ENCODE assay signal across 3 cellular contexts in the genomic region with DNA sequence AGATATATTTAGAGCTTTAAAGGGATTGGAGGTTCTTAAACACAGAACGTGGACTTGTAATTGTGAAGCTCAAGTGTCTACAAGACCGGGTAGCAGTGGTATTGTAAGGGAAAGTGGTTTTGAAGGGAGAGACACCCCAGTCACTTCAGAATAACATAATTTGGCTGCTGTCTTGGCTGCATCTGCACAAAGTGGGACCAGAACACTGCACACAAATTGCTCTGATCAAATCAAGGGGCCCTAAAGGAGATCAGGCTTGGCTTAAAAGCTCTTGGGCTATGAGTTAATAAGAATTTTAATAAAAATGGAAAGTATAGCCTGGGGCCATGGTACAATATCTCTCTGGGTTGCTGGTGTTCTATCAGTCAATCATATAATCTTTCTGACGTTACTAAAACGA.
A peak's percentile ranks its signal among the peaks of the same experiment; 100 is the strongest.
TF ChIP-seq lines count a peak whose summit lies in the region.

No MANE protein-coding gene starts in this region.

TF ChIP-seq in SK-N-SH, 30 proteins besides CTCF, POLR2A, EP300 and RAD21:
- TF ChIP-seq ZBTB33 (IDR thresholded peaks at IDR 0.05; ENCODE audit: borderline replicate concordance, low read depth), result no peak
- TF ChIP-seq GABPA (IDR thresholded peaks at IDR 0.05; ENCODE audit: low read depth), result no peak
- TF ChIP-seq RCOR1 (IDR thresholded peaks at IDR 0.05; ENCODE audit: low read length), result peak; percentile 51; the same call in 1 of the 2 replicates
- 0 out of 2 replicates have a peak, but pooled peaks have one; percentile 11 for TF ChIP-seq GATA2 (CRISPR knock-in tag; IDR thresholded peaks at IDR 0.05)

TF ChIP-seq in SK-N-SH treated with all-trans-retinoic acid at 6 μM for 48 hours, 23 proteins besides CTCF, POLR2A, EP300 and RAD21:
- no peak for TF ChIP-seq POU6F1 (CRISPR knock-in tag; IDR thresholded peaks at IDR 0.05; ENCODE audit: borderline replicate concordance, low read depth)

TF ChIP-seq in H1, 55 proteins besides CTCF, POLR2A, EP300 and RAD21 (continued from another document):
- no peak for TF ChIP-seq ATF2 (IDR thresholded peaks at IDR 0.05; ENCODE audit: low read length)
- TF ChIP-seq BACH1 (IDR thresholded peaks at IDR 0.05; ENCODE audit: low read length), result no peak
- TF ChIP-seq TCF12 (IDR thresholded peaks at IDR 0.05; ENCODE audit: low read depth, low read length), result no peak
- TF ChIP-seq EZH2 (IDR thresholded peaks at IDR 0.05; ENCODE audit: low read depth, low read length, severe bottlenecking), result no peak
